Comparison of ENCODE assay signal across 8 cellular contexts in genomic region chr4:88697588-88698329, GRCh38. TPM values are rescaled to one million over a fixed set of nuclear protein-coding genes. Genes with fewer than 3 reads are reported as not detected.
DNase-seq lines count a peak whose midpoint lies in the region; ATAC-seq lines count a peak whose summit lies in the region.

NAP1L5 (minus strand) TSS chr4:88697829; CDS start chr4:88697754, 75 bp downstream.

- peaks cover 10 to 27% (median 16%) of the 10 kb centered on the region in 4 donors for H3K4me1 Mint-ChIP-seq in naive thymus-derived CD8-positive, alpha-beta T cell

- peak within 1 kb of the TSS; percentile 59 to 97 (median 94) for H3K27ac Mint-ChIP-seq in naive thymus-derived CD8-positive, alpha-beta T cell

- ATAC-seq in GM18873 (IDR thresholded peaks at IDR 0.05; ENCODE audit: low FRiP score, unreplicated experiment) (peak; percentile 88), HG03095 (IDR thresholded peaks at IDR 0.05; ENCODE audit: unreplicated experiment) (peak; percentile 95)
- peak; percentile 90 to 92 for ATAC-seq in naive thymus-derived CD8-positive, alpha-beta T cell

- H3K9me3 Mint-ChIP-seq in naive thymus-derived CD8-positive, alpha-beta T cell, result peaks cover 0 to 9% (median 0%) of the 10 kb centered on the region in 9 donors

- H3K36me3 Mint-ChIP-seq in naive thymus-derived CD8-positive, alpha-beta T cell, result peaks cover 0 to 56% (median 16%) of the 10 kb centered on the region in 3 donors

- peak within 1 kb of the TSS; percentile 81 to 94 (median 89) for H3K4me3 Mint-ChIP-seq in naive thymus-derived CD8-positive, alpha-beta T cell

- DNase-seq in NOMO-1 treated with dmso at 0.1 percent for 144 hours (lab: John Stamatoyannopoulos, UW; ENCODE audit: unreplicated experiment), result peak; percentile 4
- DNase-seq in activated T-cell treated with anti-CD3 and anti-CD28 coated beads, Interleukin-2, amount 50 U/mL, for 48 hours, result peak; percentile 62 to 78
- peak; percentile 76 for DNase-seq in fibroblast of gingiva (ENCODE audit: low read depth)
- DNase-seq in naive thymus-derived CD8-positive, alpha-beta T cell, result peak; percentile 48 to 87 (median 80)
- DNase-seq in stimulated activated naive CD4-positive, alpha-beta T cell treated with Interleukin-2 at 50 U/mL for 16 hours (lab: John Stamatoyannopoulos, UW), result peak; percentile 64
- DNase-seq in NCI-H1105 (lab: John Stamatoyannopoulos, UW), result no peak

- POLR2A ChIA-PET in naive thymus-derived CD8-positive, alpha-beta T cell (lab: Charles Lee), result no interaction called here

- H3K27me3 Mint-ChIP-seq in naive thymus-derived CD8-positive, alpha-beta T cell, result no peaks in the 10 kb centered on the region

RNA-seq across cellular contexts. Expression of gene NAP1L5, which starts in this region (rescaled TPM):
- 1 to 10 TPM; 1.4 to 2.0 TPM for total RNA-seq in naive thymus-derived CD8-positive, alpha-beta T cell
- polyA plus RNA-seq in naive thymus-derived CD8-positive, alpha-beta T cell, result 1 to 10 TPM; 2.2 to 4.3 (median 2.5) TPM
